In the genomic region with DNA sequence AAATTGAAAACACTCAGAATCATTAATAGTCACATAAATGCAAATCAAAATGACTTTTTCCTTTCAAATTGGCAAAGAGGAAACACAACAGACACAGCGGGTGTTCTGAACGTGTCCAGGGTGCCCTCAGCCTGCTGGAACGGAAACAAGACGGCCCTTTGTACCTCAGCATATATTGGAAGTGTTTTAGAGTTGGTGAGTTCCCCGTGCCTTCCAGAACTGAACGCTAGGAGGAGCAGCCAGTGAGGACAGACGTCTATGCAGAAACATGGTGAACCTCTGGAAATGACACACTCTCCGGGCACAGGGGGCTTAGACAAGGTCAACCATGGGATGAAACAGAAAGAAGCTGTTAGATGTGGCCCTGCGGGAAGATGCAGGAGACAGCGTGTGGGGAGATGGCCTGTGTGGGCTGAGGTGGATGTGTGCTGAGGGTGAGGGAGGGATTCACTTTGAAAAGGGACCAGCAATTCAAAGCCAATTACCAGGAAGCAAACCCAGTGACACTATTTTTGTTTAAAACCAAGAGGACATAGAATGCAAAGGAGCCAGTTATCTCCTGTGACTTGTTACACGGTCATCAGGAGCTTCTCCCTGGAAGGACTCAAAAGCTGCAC, we compare ENCODE assay signal across 8 cellular contexts. TPM values are rescaled to one million over a fixed set of nuclear protein-coding genes. Genes with fewer than 3 reads are reported as not detected.
A peak's percentile ranks its signal among the peaks of the same experiment; 100 is the strongest.
DNase-seq lines count a peak whose midpoint lies in the region; ATAC-seq and TF ChIP-seq lines count a peak whose summit lies in the region.

No MANE protein-coding gene starts in this region.

- ATAC-seq in GM19324 (IDR thresholded peaks at IDR 0.05; ENCODE audit: low FRiP score, unreplicated experiment) (no peak), GM21717 (IDR thresholded peaks at IDR 0.05; ENCODE audit: unreplicated experiment) (no peak)

- no peaks in the 10 kb centered on the region for H3K4me1 ChIP-seq in CD4-positive, alpha-beta memory T cell (ENCODE audit: insufficient read depth, low read length)

- peak; percentile 78 for TF ChIP-seq CTCF in HFFc6 (IDR thresholded peaks at IDR 0.05)

- CTCF ChIA-PET in CD4-positive, alpha-beta memory T cell (lab: Charles Lee; ENCODE audit: partially characterized antibody): interaction anchor here (1.0 to 1.2 kb wide), 2 partner anchors 18 to 58 kb away, joined by 3 read pairs; no protein-coding TSS in a partner anchor
- CTCF ChIA-PET in activated naive CD4-positive, alpha-beta T cell treated with anti-CD3 and anti-CD28 coated beads for 36 hours (lab: Charles Lee): interaction anchor here (0.8 to 1.2 kb wide), 3 partner anchors 18 to 195 kb away, joined by 4 to 5 read pairs (median 4); no protein-coding TSS in a partner anchor

- H3K4me3 Mint-ChIP-seq in CD4-positive, alpha-beta memory T cell: peak overlapping the region in 1 of 8 donors; percentile 71
- no peak overlapping the region for H3K4me3 Mint-ChIP-seq in HFFc6
- no peak overlapping the region for H3K4me3 Mint-ChIP-seq in activated naive CD4-positive, alpha-beta T cell treated with anti-CD3 and anti-CD28 coated beads for 36 hours

- peaks cover 5 to 10% (median 7%) of the 10 kb centered on the region in 4 donors for H3K4me1 Mint-ChIP-seq in CD4-positive, alpha-beta memory T cell
- no peaks in the 10 kb centered on the region for H3K4me1 Mint-ChIP-seq in HFFc6 (ENCODE audit: low read depth)
- peaks cover 6% of the 10 kb centered on the region for H3K4me1 Mint-ChIP-seq in activated naive CD4-positive, alpha-beta T cell treated with anti-CD3 and anti-CD28 coated beads for 36 hours (ENCODE audit: low read depth)

- peak; percentile 37 to 56 (median 48) for DNase-seq in CD4-positive, alpha-beta memory T cell
- DNase-seq in HFFc6: peak; percentile 32
- peak; percentile 53 for DNase-seq in RPMI7951 (ENCODE audit: low read depth)
- peak; percentile 75 for DNase-seq in activated naive CD4-positive, alpha-beta T cell treated with anti-CD3 and anti-CD28 coated beads for 36 hours
- peak; percentile 47 for DNase-seq in globus pallidus (ENCODE audit: low spot score)
- DNase-seq in posterior vena cava (ENCODE audit: low spot score): peak; percentile 78

- H3K27me3 ChIP-seq in CD4-positive, alpha-beta memory T cell (ENCODE audit: insufficient read depth, low read length): no peaks in the 10 kb centered on the region

- intact Hi-C loops in CD4-positive, alpha-beta memory T cell (cut with micrococcal nuclease): loop anchor here (5.0 kb wide), 2 partner anchors 331 to 831 kb away; no protein-coding TSS in a partner anchor
- intact Hi-C loops in activated naive CD4-positive, alpha-beta T cell treated with anti-CD3 and anti-CD28 coated beads for 36 hours (cut with micrococcal nuclease): no loop called here
- intact Hi-C loops in posterior vena cava (cut with DNase I): no loop called here

- no peak overlapping the region for H3K27ac ChIP-seq in CD4-positive, alpha-beta memory T cell (ENCODE audit: low read depth, low read length)

- peaks cover 5 to 14% of the 10 kb centered on the region in 2 donors for H3K27me3 Mint-ChIP-seq in CD4-positive, alpha-beta memory T cell
- H3K27me3 Mint-ChIP-seq in HFFc6 (ENCODE audit: insufficient read depth): peaks cover 42% of the 10 kb centered on the region
- peaks cover 7% of the 10 kb centered on the region for H3K27me3 Mint-ChIP-seq in activated naive CD4-positive, alpha-beta T cell treated with anti-CD3 and anti-CD28 coated beads for 36 hours (ENCODE audit: low read depth)

- POLR2A ChIA-PET in CD4-positive, alpha-beta memory T cell (lab: Charles Lee; ENCODE audit: partially characterized antibody): no interaction called here

- H3K36me3 Mint-ChIP-seq in CD4-positive, alpha-beta memory T cell: no peaks in the 10 kb centered on the region
- H3K36me3 Mint-ChIP-seq in HFFc6 (ENCODE audit: low read depth): no peaks in the 10 kb centered on the region
- H3K36me3 Mint-ChIP-seq in activated naive CD4-positive, alpha-beta T cell treated with anti-CD3 and anti-CD28 coated beads for 36 hours (ENCODE audit: low read depth): no peaks in the 10 kb centered on the region

- no peaks in the 10 kb centered on the region for H3K9me3 Mint-ChIP-seq in CD4-positive, alpha-beta memory T cell
- no peaks in the 10 kb centered on the region for H3K9me3 Mint-ChIP-seq in HFFc6
- H3K9me3 Mint-ChIP-seq in activated naive CD4-positive, alpha-beta T cell treated with anti-CD3 and anti-CD28 coated beads for 36 hours: no peaks in the 10 kb centered on the region

- no peaks in the 10 kb centered on the region for H3K36me3 ChIP-seq in CD4-positive, alpha-beta memory T cell (ENCODE audit: insufficient read depth, low read length)

- H3K27ac Mint-ChIP-seq in CD4-positive, alpha-beta memory T cell: peak overlapping the region in 4 of 7 donors; percentile 28 to 77 (median 56)
- no peak overlapping the region for H3K27ac Mint-ChIP-seq in HFFc6
- no peak overlapping the region for H3K27ac Mint-ChIP-seq in activated naive CD4-positive, alpha-beta T cell treated with anti-CD3 and anti-CD28 coated beads for 36 hours

- H3K4me3 ChIP-seq in CD4-positive, alpha-beta memory T cell (ENCODE audit: low read length in 2 of 2): no peak overlapping the region

- no peaks in the 10 kb centered on the region for H3K9me3 ChIP-seq in CD4-positive, alpha-beta memory T cell (ENCODE audit: control insufficient read depth in 1 of 2, low read length in 2 of 2)

RNA-seq across cellular contexts. Expression of a gene that starts 40.4 kb away (rescaled TPM):
- total RNA-seq in CD4-positive, alpha-beta memory T cell: 1 to 10 TPM; 2.3 to 2.4 TPM
- 1 to 10 TPM; 3.7 to 4.2 TPM for polyA plus RNA-seq in CD4-positive, alpha-beta memory T cell
- not detected for total RNA-seq in HFFc6 (2021; fragmentation: NEBNext Ultra II Directional; extraction: Animal tissue kit (Norgen Biotek cat#: 25700))
- total RNA-seq in RPMI7951 (2014; rRNA removed; shearing (Covaris generic)): not detected in 2 replicates
- 1 to 10 TPM in 1 of 2 experiments, under 1 TPM in 1; 0.98 to 2.2 TPM for total RNA-seq in activated naive CD4-positive, alpha-beta T cell treated with anti-CD3 and anti-CD28 coated beads for 36 hours
- total RNA-seq in posterior vena cava: 1 to 10 TPM in 1 of 2 donors, under 1 TPM in 1; 0.76 to 4.0 TPM

Comparison
In these comparisons a context has a peak if more than half of its experiments do, and no peak if none do; other contexts are left out.
1. H3K27ac Mint-ChIP-seq: peak in CD4-positive, alpha-beta memory T cell (4 of 7); none in HFFc6 (single experiment) and activated naive CD4-positive, alpha-beta T cell treated with anti-CD3 and anti-CD28 coated beads for 36 hours (single experiment).
2. Peak in every context shown above with its lines, with median percentiles within 50 percentile points of each other: DNase-seq.